11 cellular contexts compared by ENCODE assay signal in genomic region chr1:35188578-35189392, GRCh38. TPM values are rescaled to one million over a fixed set of nuclear protein-coding genes. Genes with fewer than 3 reads are reported as not detected.
DNase-seq lines count a peak whose midpoint lies in the region; ATAC-seq and TF ChIP-seq lines count a peak whose summit lies in the region.
"Had no signal": no experiment of that assay in that cellular context is flagged by ENCODE, and none has a peak within 500 bp of the region (broad histone marks: within the 10 kb centered on the region; RNA-seq: fewer than 3 reads in every experiment).

No MANE protein-coding gene starts in this region.

- H3K36me3 Mint-ChIP-seq in activated CD8-positive, alpha-beta memory T cell treated with anti-CD3 and anti-CD28 coated beads, Interleukin-2, amount 10 ng/mL, durations not matched to agents 7 days and 5 days: peaks cover 80% of the 10 kb centered on the region
- H3K36me3 Mint-ChIP-seq in T-helper 2 cell treated with Interferon-gamma antibody and Interleukin-4, amounts not matched to agents 5 μg/mL and 100 μg/mL, for 36 hours (ENCODE audit: low read depth): peaks cover 84% of the 10 kb centered on the region

- H3K9ac ChIP-seq in fibroblast of lung (ENCODE audit: insufficient read depth, low read length) (no peak overlapping the region), skeletal muscle satellite cell (ENCODE audit: low read depth, low read length) (peak overlapping the region; percentile 100)

- TF ChIP-seq CTCF in fibroblast of lung (conservative IDR thresholded peaks at IDR 0.05 in 1 of 2, IDR thresholded peaks at IDR 0.05 in 1 of 2; ENCODE audit: low read depth in 1 of 2, low read length in 2 of 2) (no peak), spleen (IDR thresholded peaks at IDR 0.05 in 8 of 11, conservative IDR thresholded peaks at IDR 0.05 in 3 of 11) (no peak)

- TF ChIP-seq POLR2A in spleen (IDR thresholded peaks at IDR 0.05): no peak

- no peaks in the 10 kb centered on the region for H3K9me3 Mint-ChIP-seq in activated CD8-positive, alpha-beta memory T cell treated with anti-CD3 and anti-CD28 coated beads, Interleukin-2, amount 10 ng/mL, durations not matched to agents 7 days and 5 days (ENCODE audit: low read depth)
- H3K9me3 Mint-ChIP-seq in T-helper 2 cell treated with Interferon-gamma antibody and Interleukin-4, amounts not matched to agents 5 μg/mL and 100 μg/mL, for 36 hours: no peaks in the 10 kb centered on the region

- H3K9me3 ChIP-seq in fibroblast of lung (ENCODE audit: control insufficient read depth, insufficient read depth, low read depth, low read length) (no peaks in the 10 kb centered on the region), skeletal muscle satellite cell (replicated peaks; ENCODE audit: low read length) (no peaks in the 10 kb centered on the region), spleen (no peaks in the 10 kb centered on the region)
- H3K9me3 ChIP-seq: colonic mucosa, heart right ventricle had no signal

- H3K27ac Mint-ChIP-seq in activated CD8-positive, alpha-beta memory T cell treated with anti-CD3 and anti-CD28 coated beads, Interleukin-2, amount 10 ng/mL, durations not matched to agents 7 days and 5 days: peak overlapping the region; percentile 86
- peak overlapping the region; percentile 67 for H3K27ac Mint-ChIP-seq in T-helper 2 cell treated with Interferon-gamma antibody and Interleukin-4, amounts not matched to agents 5 μg/mL and 100 μg/mL, for 36 hours

- H3K4me2 ChIP-seq in fibroblast of lung (ENCODE audit: extremely low read depth, insufficient read depth, low read length) (peak overlapping the region; percentile 92), skeletal muscle satellite cell (ENCODE audit: low read length) (peak overlapping the region; percentile 77)

- peaks cover 75% of the 10 kb centered on the region for H3K4me1 Mint-ChIP-seq in activated CD8-positive, alpha-beta memory T cell treated with anti-CD3 and anti-CD28 coated beads, Interleukin-2, amount 10 ng/mL, durations not matched to agents 7 days and 5 days
- peaks cover 69% of the 10 kb centered on the region for H3K4me1 Mint-ChIP-seq in T-helper 2 cell treated with Interferon-gamma antibody and Interleukin-4, amounts not matched to agents 5 μg/mL and 100 μg/mL, for 36 hours (ENCODE audit: low read depth)

- no peak overlapping the region for H3K27ac ChIP-seq in fibroblast of lung (ENCODE audit: insufficient read depth, low read length)
- peak overlapping the region in 1 of 8 donors; percentile 98 for H3K27ac ChIP-seq in spleen
- H3K27ac ChIP-seq: colonic mucosa, heart right ventricle had no signal

- no peaks in the 10 kb centered on the region for H3K27me3 ChIP-seq in fibroblast of lung (ENCODE audit: control insufficient read depth, insufficient read depth, low read length)
- no peaks in the 10 kb centered on the region for H3K27me3 ChIP-seq in skeletal muscle satellite cell (ENCODE audit: control insufficient read depth, insufficient read depth, low read length)
- H3K27me3 ChIP-seq in spleen (replicated peaks in 1 of 7): no peaks in the 10 kb centered on the region
- H3K27me3 ChIP-seq: colonic mucosa, heart right ventricle had no signal

- H3K4me3 ChIP-seq in fibroblast of lung (replicated peaks in 1 of 4; ENCODE audit: control extremely low read depth in 1 of 4, insufficient read depth in 1 of 4, low read depth in 3 of 4, low read length in 4 of 4): peak overlapping the region in 3 of 4 experiments; percentile 80 to 97 (median 90)
- H3K4me3 ChIP-seq in skeletal muscle satellite cell (ENCODE audit: low read length): peak overlapping the region; percentile 90
- H3K4me3 ChIP-seq in spleen: peak overlapping the region in 2 of 8 donors; percentile 94 to 99
- H3K4me3 ChIP-seq: colonic mucosa had no signal

- H4K20me1 ChIP-seq in fibroblast of lung (ENCODE audit: control insufficient read depth, extremely low read depth, insufficient read depth, low read length): peaks cover 19% of the 10 kb centered on the region

- H3K4me3 Mint-ChIP-seq in activated CD8-positive, alpha-beta memory T cell treated with anti-CD3 and anti-CD28 coated beads, Interleukin-2, amount 10 ng/mL, durations not matched to agents 7 days and 5 days: peak overlapping the region; percentile 91
- peak overlapping the region; percentile 96 for H3K4me3 Mint-ChIP-seq in T-helper 2 cell treated with Interferon-gamma antibody and Interleukin-4, amounts not matched to agents 5 μg/mL and 100 μg/mL, for 36 hours

- H3K27me3 Mint-ChIP-seq in activated CD8-positive, alpha-beta memory T cell treated with anti-CD3 and anti-CD28 coated beads, Interleukin-2, amount 10 ng/mL, durations not matched to agents 7 days and 5 days: no peaks in the 10 kb centered on the region
- no peaks in the 10 kb centered on the region for H3K27me3 Mint-ChIP-seq in T-helper 2 cell treated with Interferon-gamma antibody and Interleukin-4, amounts not matched to agents 5 μg/mL and 100 μg/mL, for 36 hours (ENCODE audit: low read depth)

- H3K4me1 ChIP-seq in fibroblast of lung (ENCODE audit: control insufficient read depth, extremely low read depth, insufficient read depth, low read length): peaks cover 8% of the 10 kb centered on the region
- H3K4me1 ChIP-seq in skeletal muscle satellite cell (ENCODE audit: control insufficient read depth, insufficient read depth, low read length): peaks cover 36% of the 10 kb centered on the region
- peaks cover 41 to 85% (median 80%) of the 10 kb centered on the region in 6 donors for H3K4me1 ChIP-seq in spleen

- H3K36me3 ChIP-seq in fibroblast of lung (ENCODE audit: control insufficient read depth, insufficient read depth, low read length): peaks cover 17% of the 10 kb centered on the region
- peaks cover 80% of the 10 kb centered on the region for H3K36me3 ChIP-seq in skeletal muscle satellite cell (ENCODE audit: insufficient read depth, low read length)
- peaks cover 5 to 78% (median 73%) of the 10 kb centered on the region in 6 donors for H3K36me3 ChIP-seq in spleen

- CTCF ChIA-PET in activated CD8-positive, alpha-beta memory T cell treated with anti-CD3 and anti-CD28 coated beads, Interleukin-2, amount 10 ng/mL, durations not matched to agents 7 days and 5 days (lab: Charles Lee): no interaction called here

- ATAC-seq in activated CD8-positive, alpha-beta memory T cell treated with anti-CD3 and anti-CD28 coated beads, Interleukin-2, amount 10 ng/mL, durations not matched to agents 7 days and 5 days: no peak
- ATAC-seq: heart right ventricle had no signal

- DNase-seq in activated CD8-positive, alpha-beta memory T cell treated with anti-CD3 and anti-CD28 coated beads, Interleukin-2, amount 10 ng/mL, durations not matched to agents 7 days and 5 days: no peak
- DNase-seq in activated CD8-positive, alpha-beta memory T cell treated with anti-CD3 and anti-CD28 coated beads, Interleukin-2, amount 50 U/mL, for 48 hours: no peak
- DNase-seq in T-helper 2 cell treated with Interferon-gamma antibody and Interleukin-4, amounts not matched to agents 5 μg/mL and 100 μg/mL, for 36 hours (ENCODE audit: low spot score): no peak
- DNase-seq in fibroblast of lung (ENCODE audit: low read depth in 2 of 2) (no peak), NCI-H226 (no peak), NCI-H1436 treated with DMSO at 0.1 percent for 48 hours (lab: John Stamatoyannopoulos, UW) (no peak), spleen (no peak)
- DNase-seq: colonic mucosa, heart right ventricle, NCI-H1105 had no signal

- intact Hi-C loops in spleen (cut with DNase I; ENCODE audit: low total_unique reads): loop anchor here (10.0 kb wide), 1 partner anchor 174 kb away; no protein-coding TSS in a partner anchor

- peaks cover 88% of the 10 kb centered on the region for H3K79me2 ChIP-seq in fibroblast of lung (ENCODE audit: control insufficient read depth, insufficient read depth, low read length)

- no peak overlapping the region for H2AFZ ChIP-seq in fibroblast of lung (ENCODE audit: low read length)

- 65 to 79% (median 70%) methylated on average over 20 of the region's 20 CpGs for WGBS in spleen, 5 donors

RNA-seq across cellular contexts. Expression of gene SFPQ, which starts 4.2 kb away (rescaled TPM):
- 100 to 1,000 TPM; 344 to 402 TPM for total RNA-seq in activated CD8-positive, alpha-beta memory T cell treated with anti-CD3 and anti-CD28 coated beads, Interleukin-2, amount 10 ng/mL, durations not matched to agents 7 days and 5 days
- 138 and 146 TPM in 2 replicates for total RNA-seq in fibroblast of lung
- polyA plus RNA-seq in fibroblast of lung: 123 and 168 TPM in 2 replicates
- polyA plus RNA-seq in fibroblast of lung (2012): 175 and 228 TPM in 2 replicates
- 9.9 and 11.0 TPM in 2 replicates for polyA minus RNA-seq in fibroblast of lung (ENCODE audit: low replicate concordance)
- 185 and 247 TPM in 2 replicates for total RNA-seq in skeletal muscle satellite cell (2012; rRNA removed)
- 100 to 1,000 TPM; 205 to 292 (median 275) TPM for total RNA-seq in spleen
- 100 to 1,000 TPM; 171 to 220 (median 214) TPM for polyA plus RNA-seq in spleen
